In the genomic region with DNA sequence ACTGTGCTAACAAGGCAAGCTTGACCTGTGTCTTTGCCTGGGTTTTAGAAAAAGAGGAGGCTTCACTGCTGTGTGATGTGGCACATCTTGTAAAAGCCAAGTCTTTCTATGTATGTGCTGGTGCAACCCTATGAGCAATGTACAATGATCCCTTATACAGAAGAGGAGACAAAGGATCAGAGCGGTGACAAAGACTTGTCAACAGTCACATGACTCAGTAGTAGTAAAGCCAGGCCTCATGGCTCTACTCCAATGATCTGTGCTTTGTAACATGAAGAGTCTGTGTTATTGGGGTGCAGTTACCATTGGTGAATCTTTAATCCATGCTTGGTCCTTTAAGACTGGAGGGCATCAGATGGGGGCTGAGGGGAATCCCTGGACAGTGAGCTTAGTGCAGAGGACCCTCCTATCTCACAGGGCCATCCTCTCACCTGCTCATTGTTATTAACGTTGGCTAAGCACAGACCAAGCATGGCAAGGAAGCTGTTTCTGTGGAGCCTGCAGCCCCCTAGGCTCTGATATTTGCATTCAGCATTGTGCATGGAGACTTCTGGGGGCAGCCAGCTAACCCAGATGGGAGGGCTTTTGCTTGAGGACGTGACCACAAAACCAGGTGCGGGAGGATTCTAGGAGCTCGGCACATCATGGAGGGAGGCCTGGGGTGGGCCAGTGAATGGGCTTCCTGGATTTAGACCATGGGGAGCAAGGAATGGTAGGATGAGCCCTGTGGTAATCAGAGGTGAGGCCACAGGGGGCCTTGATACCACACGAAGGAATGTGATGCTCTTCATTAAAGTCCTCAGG, we compare ENCODE assay signal across 26 cellular contexts.
"Had no signal": no experiment of that assay in that cellular context is flagged by ENCODE, and none has a peak within 500 bp of the region (broad histone marks: within the 10 kb centered on the region; RNA-seq: fewer than 3 reads in every experiment).

No MANE protein-coding gene starts in this region.

- ATAC-seq: activated naive CD4-positive, alpha-beta T cell treated with anti-CD3 and anti-CD28 coated beads, Interleukin-2, amount 50 U/mL, for 72 hours; gastrocnemius medialis; lower lobe of right lung; naive thymus-derived CD4-positive, alpha-beta T cell; SK-N-SH treated with all-trans-retinoic acid at 6 μM for 48 hours had no signal

- H3K36me3 Mint-ChIP-seq: naive thymus-derived CD4-positive, alpha-beta T cell had no signal

- H3K4me3 Mint-ChIP-seq: activated T-helper 1 cell treated with anti-CD3 and anti-CD28 coated beads, Interleukin-12 subunit alpha, Interleukin-12 subunit beta, Interleukin-2, Interleukin-4 antibody, amounts not matched to agents 30 ng/mL and 10 ng/mL and 1 ng/mL, durations not matched to agents 14 hours and 24 hours and 36 hours; naive thymus-derived CD4-positive, alpha-beta T cell; neural crest cell; stimulated activated naive CD8-positive, alpha-beta T cell treated with anti-CD3 and anti-CD28 coated beads, Interleukin-15, Interleukin-2, amounts not matched to agents 100 ng/mL and 50 ng/mL, for 24 hours had no signal

- FAIRE-seq: endothelial cell of umbilical vein, keratinocyte, TTC549 had no signal

- H3K4me1 Mint-ChIP-seq: naive thymus-derived CD4-positive, alpha-beta T cell had no signal

- H3K9me3 Mint-ChIP-seq: activated T-helper 1 cell treated with anti-CD3 and anti-CD28 coated beads, Interleukin-12 subunit alpha, Interleukin-12 subunit beta, Interleukin-2, Interleukin-4 antibody, amounts not matched to agents 30 ng/mL and 10 ng/mL and 1 ng/mL, durations not matched to agents 14 hours and 24 hours and 36 hours; stimulated activated naive CD8-positive, alpha-beta T cell treated with anti-CD3 and anti-CD28 coated beads, Interleukin-15, Interleukin-2, amounts not matched to agents 100 ng/mL and 50 ng/mL, for 24 hours had no signal

- H3K27ac ChIP-seq: ascending aorta, brain microvascular endothelial cell, esophagus squamous epithelium, gastrocnemius medialis, lower lobe of right lung, prostate gland, tibial artery, uterus, WERI-Rb-1 had no signal

- H3K4me1 ChIP-seq: gastrocnemius medialis, lower lobe of right lung, prostate gland, uterus had no signal

- H3K27ac Mint-ChIP-seq: activated T-helper 1 cell treated with anti-CD3 and anti-CD28 coated beads, Interleukin-12 subunit alpha, Interleukin-12 subunit beta, Interleukin-2, Interleukin-4 antibody, amounts not matched to agents 30 ng/mL and 10 ng/mL and 1 ng/mL, durations not matched to agents 14 hours and 24 hours and 36 hours; stimulated activated naive CD8-positive, alpha-beta T cell treated with anti-CD3 and anti-CD28 coated beads, Interleukin-15, Interleukin-2, amounts not matched to agents 100 ng/mL and 50 ng/mL, for 24 hours had no signal

- H3K9me3 ChIP-seq: ascending aorta, esophagus squamous epithelium, gastrocnemius medialis, lower lobe of right lung, prostate gland, tibial artery, uterus had no signal

- DNase-seq: activated CD4-positive, alpha-beta T cell treated with anti-CD3 and anti-CD28 coated beads for 1 hour; activated gamma-delta T cell treated with Interleukin-2 at 50 U/mL for 16 hours; activated T-cell treated with anti-CD3 and anti-CD28 coated beads for 4 hours; brain microvascular endothelial cell; caudate nucleus; dermis blood vessel endothelial cell; effector memory CD4-positive, alpha-beta T cell; esophagus squamous epithelium; gastrocnemius medialis; lower lobe of right lung; naive thymus-derived CD4-positive, alpha-beta T cell; stimulated activated CD4-positive, alpha-beta T cell treated with anti-CD3 and anti-CD28 coated beads, Interleukin-1b, Interleukin-23, amount 100 ng/mL, for 48 hours; substantia nigra; tibial artery; uterus; WERI-Rb-1 had no signal

- H3K4me3 ChIP-seq: ascending aorta, esophagus squamous epithelium, gastrocnemius medialis, lower lobe of right lung, prostate gland, tibial artery, uterus had no signal

- H3K27me3 ChIP-seq: ascending aorta, brain microvascular endothelial cell, esophagus squamous epithelium, gastrocnemius medialis, tibial artery, uterus had no signal

- H3K36me3 ChIP-seq: ascending aorta, brain microvascular endothelial cell, esophagus squamous epithelium, gastrocnemius medialis, lower lobe of right lung, prostate gland, tibial artery, uterus, WERI-Rb-1 had no signal
